ENCODE assay signal across 16 cellular contexts in genomic region chr3:175398676-175399075, GRCh38.
DNase-seq lines count a peak whose midpoint lies in the region; ATAC-seq and TF ChIP-seq lines count a peak whose summit lies in the region.
"Had no signal": no experiment of that assay in that cellular context is flagged by ENCODE, and none has a peak within 500 bp of the region (broad histone marks: within the 10 kb centered on the region; RNA-seq: fewer than 3 reads in every experiment).

No MANE protein-coding gene starts in this region.

- DNase-seq in EL: peak; percentile 46
- peak; percentile 66 for DNase-seq in adipocyte (ENCODE audit: low read depth)
- DNase-seq in fibroblast of mammary gland (ENCODE audit: low read depth): peak; percentile 74
- no peak for DNase-seq in mesothelial cell of epicardium (ENCODE audit: low spot score in 2 of 2, unreplicated experiment in 2 of 2)
- no peak for DNase-seq in NCI-H2171 (lab: John Stamatoyannopoulos, UW)
- DNase-seq in SK-N-SH: no peak
- DNase-seq: Caco-2; CD4-positive, CD25-positive, alpha-beta regulatory T cell; DMS153; NCI-H1417 treated with DMSO at 0.1 percent for 48 hours; NCI-H1930; NCI-H748 treated with DMSO at 0.1 percent for 48 hours; RPMI8226; SIG-M5 had no signal

- no peaks in the 10 kb centered on the region for H3K79me2 ChIP-seq in SK-N-SH (ENCODE audit: insufficient read depth)

- TF ChIP-seq EP300 in SK-N-SH (IDR thresholded peaks at IDR 0.05; ENCODE audit: borderline replicate concordance in 1 of 2, low read depth in 1 of 2, low read length in 1 of 2): no peak

- ATAC-seq in HG02884 (IDR thresholded peaks at IDR 0.05; ENCODE audit: unreplicated experiment): no peak
- no peak for ATAC-seq in GM18498 (IDR thresholded peaks at IDR 0.05; ENCODE audit: unreplicated experiment)

- TF ChIP-seq CTCF in fibroblast of mammary gland (conservative IDR thresholded peaks at IDR 0.05; ENCODE audit: control insufficient read depth, insufficient read depth, low read depth, low read length): no peak
- no peak for TF ChIP-seq CTCF in mesothelial cell of epicardium (IDR thresholded peaks at IDR 0.05; ENCODE audit: unreplicated experiment)
- TF ChIP-seq CTCF in SK-N-SH (IDR thresholded peaks at IDR 0.05): no peak

- H3F3A ChIP-seq in SK-N-SH (replicated peaks; ENCODE audit: insufficient read depth): no peaks in the 10 kb centered on the region

- H3K9me2 ChIP-seq in SK-N-SH: no peaks in the 10 kb centered on the region

- H3K27me3 Mint-ChIP-seq in mesothelial cell of epicardium (ENCODE audit: low read depth): no peaks in the 10 kb centered on the region
- H3K27me3 Mint-ChIP-seq: CD4-positive, CD25-positive, alpha-beta regulatory T cell had no signal

- H3K27ac Mint-ChIP-seq in mesothelial cell of epicardium: peak overlapping the region; percentile 76
- H3K27ac Mint-ChIP-seq: CD4-positive, CD25-positive, alpha-beta regulatory T cell had no signal

- peaks cover 2% of the 10 kb centered on the region for H3K9me3 Mint-ChIP-seq in mesothelial cell of epicardium

- peaks cover 2% of the 10 kb centered on the region for H3K36me3 Mint-ChIP-seq in mesothelial cell of epicardium
- H3K36me3 Mint-ChIP-seq: CD4-positive, CD25-positive, alpha-beta regulatory T cell had no signal

- 81% methylated on average over 4 of the region's 4 CpGs for WGBS in SK-N-SH (ENCODE audit: low lambda C conversion rate)

- no peaks in the 10 kb centered on the region for H4K20me1 ChIP-seq in SK-N-SH (ENCODE audit: insufficient read depth)

- H3K9me3 ChIP-seq in adipocyte (ENCODE audit: control insufficient read depth, low read length): no peaks in the 10 kb centered on the region
- no peaks in the 10 kb centered on the region for H3K9me3 ChIP-seq in SK-N-SH
- H3K9me3 ChIP-seq: Caco-2 had no signal

- H3K9ac ChIP-seq in adipocyte (ENCODE audit: low read length) (no peak overlapping the region), SK-N-SH (no peak overlapping the region)

- no peaks in the 10 kb centered on the region for H3K27me3 ChIP-seq in adipocyte (replicated peaks; ENCODE audit: control insufficient read depth, insufficient read depth, low read length)
- H3K27me3 ChIP-seq in SK-N-SH (ENCODE audit: insufficient read depth): no peaks in the 10 kb centered on the region

- no peak overlapping the region for H3K4me2 ChIP-seq in SK-N-SH

- no peak overlapping the region for H3K27ac ChIP-seq in SK-N-SH (ENCODE audit: low read depth in 2 of 2, low read length in 1 of 2)

- no peak overlapping the region for H2AFZ ChIP-seq in SK-N-SH (ENCODE audit: low read depth)

- H3K4me3 ChIP-seq in adipocyte (ENCODE audit: low read length) (peak overlapping the region; percentile 4), fibroblast of mammary gland (ENCODE audit: control insufficient read depth, low read depth, low read length) (no peak overlapping the region), SK-N-SH (ENCODE audit: low read depth in 2 of 2, low read length in 1 of 2) (no peak overlapping the region)

- H3K4me1 ChIP-seq in adipocyte (ENCODE audit: control insufficient read depth, insufficient read depth, low read length) (peaks cover 38% of the 10 kb centered on the region), SK-N-SH (ENCODE audit: control insufficient read depth in 1 of 2, insufficient read depth in 2 of 2, low read depth in 1 of 2, low read length in 1 of 2) (no peaks in the 10 kb centered on the region; a peak in 1 of 4 replicates)
- H3K4me1 ChIP-seq: Caco-2 had no signal

- no peak for TF ChIP-seq RAD21 in SK-N-SH (IDR thresholded peaks at IDR 0.05; ENCODE audit: low read length)

- H3K4me1 Mint-ChIP-seq in mesothelial cell of epicardium: peaks cover 27% of the 10 kb centered on the region
- H3K4me1 Mint-ChIP-seq: CD4-positive, CD25-positive, alpha-beta regulatory T cell had no signal

- H3K4me3 Mint-ChIP-seq in mesothelial cell of epicardium: no peak overlapping the region
- H3K4me3 Mint-ChIP-seq: CD4-positive, CD25-positive, alpha-beta regulatory T cell had no signal

- H3K36me3 ChIP-seq in adipocyte (ENCODE audit: control insufficient read depth, insufficient read depth, low read length, severe bottlenecking) (no peaks in the 10 kb centered on the region), SK-N-SH (replicated peaks in 1 of 2; ENCODE audit: control insufficient read depth in 1 of 2, insufficient read depth in 2 of 2, low read length in 1 of 2) (no peaks in the 10 kb centered on the region)

- CTCF ChIA-PET in SK-N-SH (lab: Yijun Ruan, JAX): no interaction called here

- POLR2A ChIA-PET in SK-N-SH (lab: Yijun Ruan, JAX): no interaction called here

TF ChIP-seq in SK-N-SH, 30 proteins besides CTCF, POLR2A, EP300 and RAD21:
- TF ChIP-seq FOXJ3 (CRISPR knock-in tag; IDR thresholded peaks at IDR 0.05) (no peak), TAF1 (IDR thresholded peaks at IDR 0.05; ENCODE audit: borderline replicate concordance, low read depth, low read length) (no peak), USF2 (IDR thresholded peaks at IDR 0.05; ENCODE audit: borderline replicate concordance, low read depth, low read length) (no peak), GABPA (IDR thresholded peaks at IDR 0.05; ENCODE audit: low read depth) (no peak), REST (IDR thresholded peaks at IDR 0.05; ENCODE audit: low read depth, low read length) (no peak), FOXM1 (IDR thresholded peaks at IDR 0.05; ENCODE audit: low read depth) (no peak), RFX5 (IDR thresholded peaks at IDR 0.05; ENCODE audit: low read length) (no peak), GATA2 (CRISPR knock-in tag; IDR thresholded peaks at IDR 0.05) (no peak), MEF2A (IDR thresholded peaks at IDR 0.05; ENCODE audit: borderline replicate concordance, low read depth) (no peak), IRF3 (IDR thresholded peaks at IDR 0.05; ENCODE audit: low read depth, low read length) (no peak), TEAD4 (IDR thresholded peaks at IDR 0.05; ENCODE audit: borderline replicate concordance, insufficient read depth) (no peak), SIN3A (IDR thresholded peaks at IDR 0.05; ENCODE audit: borderline replicate concordance, low read depth, low read length) (no peak), EZH2phosphoT487 (IDR thresholded peaks at IDR 0.05; ENCODE audit: borderline replicate concordance, low read depth) (no peak)
- TF ChIP-seq, protein P1, sequence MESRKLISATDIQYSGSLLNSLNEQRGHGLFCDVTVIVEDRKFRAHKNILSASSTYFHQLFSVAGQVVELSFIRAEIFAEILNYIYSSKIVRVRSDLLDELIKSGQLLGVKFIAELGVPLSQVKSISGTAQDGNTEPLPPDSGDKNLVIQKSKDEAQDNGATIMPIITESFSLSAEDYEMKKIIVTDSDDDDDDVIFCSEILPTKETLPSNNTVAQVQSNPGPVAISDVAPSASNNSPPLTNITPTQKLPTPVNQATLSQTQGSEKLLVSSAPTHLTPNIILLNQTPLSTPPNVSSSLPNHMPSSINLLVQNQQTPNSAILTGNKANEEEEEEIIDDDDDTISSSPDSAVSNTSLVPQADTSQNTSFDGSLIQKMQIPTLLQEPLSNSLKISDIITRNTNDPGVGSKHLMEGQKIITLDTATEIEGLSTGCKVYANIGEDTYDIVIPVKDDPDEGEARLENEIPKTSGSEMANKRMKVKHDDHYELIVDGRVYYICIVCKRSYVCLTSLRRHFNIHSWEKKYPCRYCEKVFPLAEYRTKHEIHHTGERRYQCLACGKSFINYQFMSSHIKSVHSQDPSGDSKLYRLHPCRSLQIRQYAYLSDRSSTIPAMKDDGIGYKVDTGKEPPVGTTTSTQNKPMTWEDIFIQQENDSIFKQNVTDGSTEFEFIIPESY (IDR thresholded peaks at IDR 0.05; ENCODE audit: borderline replicate concordance, low read depth): no peak

Comparison
In these comparisons a context has a peak if more than half of its experiments do, and no peak if none do; other contexts are left out.
1. DNase-seq: peak in EL (single experiment), adipocyte (single experiment) and fibroblast of mammary gland (single experiment); none in mesothelial cell of epicardium (0 of 2), NCI-H2171 (single experiment) and SK-N-SH (single experiment).